ENCODE assay signal across 9 cellular contexts in the genomic region with DNA sequence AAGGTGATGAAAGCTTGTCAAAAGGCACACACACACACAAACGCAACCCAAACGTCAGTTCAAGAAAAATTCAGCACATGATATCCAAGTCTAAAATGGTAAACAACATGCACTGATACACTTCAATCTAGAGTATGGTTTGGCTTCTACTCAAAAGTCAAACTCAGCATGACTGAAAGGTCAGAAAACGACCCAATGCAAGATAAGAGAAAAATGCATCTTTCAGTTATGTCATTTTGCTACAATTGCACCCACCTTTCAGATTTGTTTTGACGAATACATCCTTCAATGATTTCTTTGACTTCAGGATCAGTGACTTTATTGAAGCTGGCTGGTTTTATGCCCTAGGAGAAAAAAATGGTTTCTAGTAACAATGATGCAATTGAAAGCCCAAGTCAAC.
"Had no signal": no experiment of that assay in that cellular context is flagged by ENCODE, and none has a peak within 500 bp of the region (broad histone marks: within the 10 kb centered on the region; RNA-seq: fewer than 3 reads in every experiment).

No MANE protein-coding gene starts in this region.

- H3K27ac Mint-ChIP-seq: GM23338, H9, IgD-negative memory B cell had no signal

- H3K4me3 Mint-ChIP-seq: GM23338, H9, IgD-negative memory B cell had no signal

- H3K4me1 Mint-ChIP-seq: GM23338, H9, IgD-negative memory B cell had no signal

- ATAC-seq: GM23338, HepG2 had no signal

- FAIRE-seq: H1, H54, HepG2 had no signal

- H2AFZ ChIP-seq: GM23338 had no signal

- H3K27ac ChIP-seq: HL-60 had no signal

- H3K4me3 ChIP-seq: GM23338 had no signal

- H3K4me2 ChIP-seq: GM23338 had no signal

- DNase-seq: H9, HCEC 1CT, KBM-7 had no signal

- H3K36me3 Mint-ChIP-seq: IgD-negative memory B cell had no signal

- H3K9me3 Mint-ChIP-seq: GM23338 had no signal
